ENCODE assay signal across 12 cellular contexts in the genomic region with DNA sequence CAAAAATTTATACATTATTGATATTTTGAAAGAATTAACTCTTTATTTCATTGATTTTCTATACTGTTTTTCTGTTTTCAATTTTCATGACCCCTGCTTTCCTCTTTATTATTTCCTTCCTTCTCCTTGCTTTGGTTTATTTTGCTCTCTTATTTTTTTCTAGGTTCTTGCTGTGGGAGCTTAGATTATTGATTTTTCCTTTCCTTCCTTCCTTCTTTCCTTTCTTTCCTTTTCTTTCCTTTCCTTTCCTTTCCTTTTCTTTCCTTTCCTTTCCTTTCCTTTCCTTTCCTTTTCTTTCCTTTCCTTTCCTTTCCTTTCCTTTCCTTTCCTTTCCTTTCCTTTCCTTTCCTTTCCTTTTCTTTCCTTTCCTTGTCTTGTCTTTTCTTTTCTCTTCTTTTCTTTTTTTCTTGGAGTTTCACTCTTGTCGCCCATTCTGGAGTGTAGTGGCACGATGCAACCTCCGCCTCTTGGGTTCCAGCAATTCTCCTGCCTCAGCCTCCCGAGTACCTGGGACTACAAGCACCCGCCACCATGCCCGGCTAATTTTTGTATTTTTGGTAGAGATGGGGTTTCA. TPM values are rescaled to one million over a fixed set of nuclear protein-coding genes. Genes with fewer than 3 reads are reported as not detected.
"Had no signal": no experiment of that assay in that cellular context is flagged by ENCODE, and none has a peak within 500 bp of the region (broad histone marks: within the 10 kb centered on the region; RNA-seq: fewer than 3 reads in every experiment).

No MANE protein-coding gene starts in this region.

RNA-seq across cellular contexts. Expression of gene IGFL1, which starts 13.6 kb away (rescaled TPM):
- total RNA-seq: stomach, subcutaneous adipose tissue, suprapubic skin, temporal lobe, thoracic aorta, thyroid gland, tibial nerve, transverse colon, upper lobe of left lung, upper lobe of right lung, urinary bladder, uterus had no signal
